ENCODE assay signal across 9 cellular contexts in the genomic region with DNA sequence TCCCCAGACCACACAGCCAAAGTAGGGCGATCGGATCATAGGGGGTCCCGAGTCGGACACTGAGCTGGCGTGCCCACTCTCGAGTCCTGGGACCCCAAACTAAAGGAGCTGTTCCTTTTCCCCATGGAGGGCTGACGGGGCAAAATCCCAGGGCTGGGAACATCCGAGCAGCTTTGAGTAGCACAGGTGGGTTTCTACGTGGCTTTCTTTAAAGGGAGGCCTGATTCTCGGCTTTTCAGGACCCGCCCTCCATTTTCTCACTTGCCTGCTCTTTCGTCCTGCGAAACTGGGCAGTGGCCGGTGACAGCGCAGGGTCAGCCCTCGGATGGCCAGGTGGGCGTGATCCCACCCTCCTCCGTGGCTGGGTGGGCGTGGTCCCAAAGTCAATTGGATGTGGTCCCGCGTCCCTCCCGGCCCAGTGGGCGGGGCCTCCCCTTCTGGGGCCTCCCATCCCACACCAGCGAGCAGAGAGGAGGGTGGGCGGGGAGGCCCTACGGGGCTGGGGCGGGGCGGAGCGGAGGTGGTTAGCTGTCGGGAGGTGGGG. TPM values are rescaled to one million over a fixed set of nuclear protein-coding genes. Genes with fewer than 3 reads are reported as not detected.
A peak's percentile ranks its signal among the peaks of the same experiment; 100 is the strongest.
DNase-seq lines count a peak whose midpoint lies in the region.
"Had no signal": no experiment of that assay in that cellular context is flagged by ENCODE, and none has a peak within 500 bp of the region (broad histone marks: within the 10 kb centered on the region; RNA-seq: fewer than 3 reads in every experiment).

No MANE protein-coding gene starts in this region.

- peak; percentile 70 for DNase-seq in SK-N-DZ (ENCODE audit: low spot score)
- peak; percentile 37 for DNase-seq in glomerular visceral epithelial cell (ENCODE audit: extremely low spot score)
- no peak for DNase-seq in globus pallidus (ENCODE audit: low spot score)
- no peak for DNase-seq in DMS114 treated with DMSO at 0.1 percent for 48 hours (lab: John Stamatoyannopoulos, UW; ENCODE audit: unreplicated experiment)
- no peak for DNase-seq in SIG-M5 (lab: John Stamatoyannopoulos, UW)
- no peak for DNase-seq in T1000 (lab: John Stamatoyannopoulos, UW)
- DNase-seq: T-helper 1 cell had no signal

- H3K9me3 ChIP-seq in BLaER1 (no peaks in the 10 kb centered on the region), neuron (ENCODE audit: low read length) (no peaks in the 10 kb centered on the region)

- peaks cover 96% of the 10 kb centered on the region for H4K20me1 ChIP-seq in BLaER1

- H3K4me1 ChIP-seq in BLaER1 (peaks cover 89% of the 10 kb centered on the region), neuron (ENCODE audit: insufficient read depth, low read length) (peaks cover 12% of the 10 kb centered on the region)

- H3K4me3 ChIP-seq in BLaER1 = no peak overlapping the region
- peak overlapping the region; percentile 11 for H3K4me3 ChIP-seq in neuron (ENCODE audit: low read length)

- peaks cover 60% of the 10 kb centered on the region for H3K36me3 ChIP-seq in BLaER1
- no peaks in the 10 kb centered on the region for H3K36me3 ChIP-seq in neuron (ENCODE audit: insufficient read depth, low read length)

- H3K4me2 ChIP-seq in BLaER1 = peak overlapping the region; percentile 68

- H3K27ac ChIP-seq in BLaER1 = 0 out of 2 replicates have a peak overlapping the region, but pooled peaks have one; percentile 13

- H2AFZ ChIP-seq in neuron (ENCODE audit: low read depth, low read length) = no peak overlapping the region

- H3K27me3 ChIP-seq in BLaER1 (no peaks in the 10 kb centered on the region), neuron (ENCODE audit: insufficient read depth, low read length) (no peaks in the 10 kb centered on the region)

- H3K9ac ChIP-seq in BLaER1 = no peak overlapping the region

RNA-seq across cellular contexts. Expression of a gene that starts 17.5 kb away (rescaled TPM):
- polyA plus RNA-seq in SK-N-DZ (2014; cell fraction: cytosol; rRNA removed) = 25.9 and 26.6 TPM in 2 replicates
- 58.9 and 60.3 TPM in 2 replicates for polyA plus RNA-seq in SK-N-DZ (2014; cell fraction: nucleus; rRNA removed)

RNA-seq across cellular contexts. Expression of a gene that starts 17.5 kb away (rescaled TPM):
- polyA plus RNA-seq in SK-N-DZ (2014; cell fraction: cytosol; rRNA removed) = 130 TPM in 2 replicates
- polyA plus RNA-seq in SK-N-DZ (2014; cell fraction: nucleus; rRNA removed) = 79.0 and 109 TPM in 2 replicates

RNA-seq across cellular contexts. Expression of a gene that starts 57.5 kb away (rescaled TPM):
- polyA plus RNA-seq in SK-N-DZ (2014; cell fraction: cytosol; rRNA removed) = 77.9 and 81.0 TPM in 2 replicates
- polyA plus RNA-seq in SK-N-DZ (2014; cell fraction: nucleus; rRNA removed) = 488 and 524 TPM in 2 replicates

Comparison
In these comparisons a context has a peak if more than half of its experiments do, and no peak if none do; other contexts are left out.
1. DNase-seq: peak in SK-N-DZ (single experiment) and glomerular visceral epithelial cell (single experiment); none in globus pallidus (single experiment), DMS114 treated with DMSO at 0.1 percent for 48 hours (single experiment), SIG-M5 (single experiment) and T1000 (single experiment).